Comparison of ENCODE assay signal across 1 cellular context in genomic region chr2:120398961-120399888, GRCh38.
A peak's percentile ranks its signal among the peaks of the same experiment; 100 is the strongest.
TF ChIP-seq lines count a peak whose summit lies in the region.

No MANE protein-coding gene starts in this region.

TF ChIP-seq in HepG2, 621 proteins besides CTCF, POLR2A, EP300 and RAD21 (continued from another document and continues in another):
- TF ChIP-seq ZHX2 (IDR thresholded peaks at IDR 0.05; ENCODE audit: low read depth) (peak; percentile 33; the same call in 1 of the 2 replicates), ZHX2 (CRISPR knock-in tag; IDR thresholded peaks at IDR 0.05; ENCODE audit: borderline replicate concordance) (peak; percentile 63; the same call in 1 of the 2 replicates), THYN1 (CRISPR knock-in tag; IDR thresholded peaks at IDR 0.05; ENCODE audit: borderline replicate concordance, low read depth) (no peak), GABPA (IDR thresholded peaks at IDR 0.05; ENCODE audit: low read depth, low read length) (no peak), GABPA (CRISPR knock-in tag; IDR thresholded peaks at IDR 0.05; ENCODE audit: low read depth) (peak; percentile 68), CEBPB (IDR thresholded peaks at IDR 0.05; ENCODE audit: borderline replicate concordance, low read depth, low read length) (no peak), TGIF2 (CRISPR knock-in tag; IDR thresholded peaks at IDR 0.05) (0 out of 2 replicates have a peak, but pooled peaks have one; percentile 56), PRDM4 (CRISPR knock-in tag; IDR thresholded peaks at IDR 0.05; ENCODE audit: borderline replicate concordance) (no peak), ZNF180 (CRISPR knock-in tag; IDR thresholded peaks at IDR 0.05; ENCODE audit: borderline replicate concordance, low read depth) (no peak), ZNF788 (CRISPR knock-in tag; IDR thresholded peaks at IDR 0.05; ENCODE audit: borderline replicate concordance) (peak; percentile 58; the same call in 1 of the 2 replicates), PREB (CRISPR knock-in tag; IDR thresholded peaks at IDR 0.05) (no peak), ZSCAN30 (CRISPR knock-in tag; IDR thresholded peaks at IDR 0.05) (no peak), REXO4 (CRISPR knock-in tag; IDR thresholded peaks at IDR 0.05; ENCODE audit: borderline replicate concordance) (no peak), ZNF850 (CRISPR knock-in tag; conservative IDR thresholded peaks at IDR 0.05) (no peak), ZNF556 (CRISPR knock-in tag; IDR thresholded peaks at IDR 0.05; ENCODE audit: borderline replicate concordance) (no peak), MTA3 (CRISPR knock-in tag; IDR thresholded peaks at IDR 0.05) (no peak), STAT5B (CRISPR knock-in tag; IDR thresholded peaks at IDR 0.05) (no peak), KDM3A (CRISPR knock-in tag; IDR thresholded peaks at IDR 0.05; ENCODE audit: low read depth) (no peak), MIER3 (CRISPR knock-in tag; IDR thresholded peaks at IDR 0.05; ENCODE audit: borderline replicate concordance) (peak; percentile 95), NPAS2 (CRISPR knock-in tag; IDR thresholded peaks at IDR 0.05; ENCODE audit: borderline replicate concordance) (no peak), SIN3B (IDR thresholded peaks at IDR 0.05; ENCODE audit: low read length) (no peak), NBN (conservative IDR thresholded peaks at IDR 0.05) (no peak), TP53 (CRISPR knock-in tag; conservative IDR thresholded peaks at IDR 0.05) (0 out of 2 replicates have a peak, but pooled peaks have one; percentile 63), MEF2D (CRISPR knock-in tag; IDR thresholded peaks at IDR 0.05) (peak; percentile 76; the same call in 1 of the 2 replicates), PRDM15 (CRISPR knock-in tag; IDR thresholded peaks at IDR 0.05) (0 out of 2 replicates have a peak, but pooled peaks have one; percentile 32), IKZF4 (CRISPR knock-in tag; IDR thresholded peaks at IDR 0.05; ENCODE audit: borderline replicate concordance, low read depth, not compliant biosample characterization) (no peak), ZBTB46 (CRISPR knock-in tag; IDR thresholded peaks at IDR 0.05; ENCODE audit: borderline replicate concordance) (no peak), MBD4 (IDR thresholded peaks at IDR 0.05; ENCODE audit: borderline replicate concordance, low read length) (no peak), LCORL (IDR thresholded peaks at IDR 0.05) (peak; percentile 8; the same call in 1 of the 2 replicates), LCORL (CRISPR knock-in tag; IDR thresholded peaks at IDR 0.05) (peak; percentile 99), NR2C2 (CRISPR knock-in tag; IDR thresholded peaks at IDR 0.05; ENCODE audit: borderline replicate concordance) (peak; percentile 60; the same call in 1 of the 2 replicates), ZNF17 (CRISPR knock-in tag; IDR thresholded peaks at IDR 0.05) (no peak), PHF21A (CRISPR knock-in tag; IDR thresholded peaks at IDR 0.05) (peak; percentile 85), XBP1 (CRISPR knock-in tag; IDR thresholded peaks at IDR 0.05) (no peak; the same call in 1 of the 2 replicates), PAX8 (CRISPR knock-in tag; IDR thresholded peaks at IDR 0.05; ENCODE audit: borderline replicate concordance) (no peak), POGZ (CRISPR knock-in tag; IDR thresholded peaks at IDR 0.05) (peak; percentile 71), TEAD2 (CRISPR knock-in tag; IDR thresholded peaks at IDR 0.05) (no peak), SSRP1 (CRISPR knock-in tag; IDR thresholded peaks at IDR 0.05) (peak; percentile 69)
- TF ChIP-seq, protein P1, sequence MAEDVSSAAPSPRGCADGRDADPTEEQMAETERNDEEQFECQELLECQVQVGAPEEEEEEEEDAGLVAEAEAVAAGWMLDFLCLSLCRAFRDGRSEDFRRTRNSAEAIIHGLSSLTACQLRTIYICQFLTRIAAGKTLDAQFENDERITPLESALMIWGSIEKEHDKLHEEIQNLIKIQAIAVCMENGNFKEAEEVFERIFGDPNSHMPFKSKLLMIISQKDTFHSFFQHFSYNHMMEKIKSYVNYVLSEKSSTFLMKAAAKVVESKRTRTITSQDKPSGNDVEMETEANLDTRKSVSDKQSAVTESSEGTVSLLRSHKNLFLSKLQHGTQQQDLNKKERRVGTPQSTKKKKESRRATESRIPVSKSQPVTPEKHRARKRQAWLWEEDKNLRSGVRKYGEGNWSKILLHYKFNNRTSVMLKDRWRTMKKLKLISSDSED (CRISPR knock-in tag; IDR thresholded peaks at IDR 0.05), result no peak
- TF ChIP-seq, protein P2, sequence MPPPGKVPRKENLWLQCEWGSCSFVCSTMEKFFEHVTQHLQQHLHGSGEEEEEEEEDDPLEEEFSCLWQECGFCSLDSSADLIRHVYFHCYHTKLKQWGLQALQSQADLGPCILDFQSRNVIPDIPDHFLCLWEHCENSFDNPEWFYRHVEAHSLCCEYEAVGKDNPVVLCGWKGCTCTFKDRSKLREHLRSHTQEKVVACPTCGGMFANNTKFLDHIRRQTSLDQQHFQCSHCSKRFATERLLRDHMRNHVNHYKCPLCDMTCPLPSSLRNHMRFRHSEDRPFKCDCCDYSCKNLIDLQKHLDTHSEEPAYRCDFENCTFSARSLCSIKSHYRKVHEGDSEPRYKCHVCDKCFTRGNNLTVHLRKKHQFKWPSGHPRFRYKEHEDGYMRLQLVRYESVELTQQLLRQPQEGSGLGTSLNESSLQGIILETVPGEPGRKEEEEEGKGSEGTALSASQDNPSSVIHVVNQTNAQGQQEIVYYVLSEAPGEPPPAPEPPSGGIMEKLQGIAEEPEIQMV (CRISPR knock-in tag; IDR thresholded peaks at IDR 0.05; ENCODE audit: low read depth), result no peak
- TF ChIP-seq, protein P3, sequence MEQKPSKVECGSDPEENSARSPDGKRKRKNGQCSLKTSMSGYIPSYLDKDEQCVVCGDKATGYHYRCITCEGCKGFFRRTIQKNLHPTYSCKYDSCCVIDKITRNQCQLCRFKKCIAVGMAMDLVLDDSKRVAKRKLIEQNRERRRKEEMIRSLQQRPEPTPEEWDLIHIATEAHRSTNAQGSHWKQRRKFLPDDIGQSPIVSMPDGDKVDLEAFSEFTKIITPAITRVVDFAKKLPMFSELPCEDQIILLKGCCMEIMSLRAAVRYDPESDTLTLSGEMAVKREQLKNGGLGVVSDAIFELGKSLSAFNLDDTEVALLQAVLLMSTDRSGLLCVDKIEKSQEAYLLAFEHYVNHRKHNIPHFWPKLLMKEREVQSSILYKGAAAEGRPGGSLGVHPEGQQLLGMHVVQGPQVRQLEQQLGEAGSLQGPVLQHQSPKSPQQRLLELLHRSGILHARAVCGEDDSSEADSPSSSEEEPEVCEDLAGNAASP (CRISPR knock-in tag; IDR thresholded peaks at IDR 0.05; ENCODE audit: borderline replicate concordance), result peak; percentile 80; the same call in 1 of the 2 replicates
